In the genomic region with DNA sequence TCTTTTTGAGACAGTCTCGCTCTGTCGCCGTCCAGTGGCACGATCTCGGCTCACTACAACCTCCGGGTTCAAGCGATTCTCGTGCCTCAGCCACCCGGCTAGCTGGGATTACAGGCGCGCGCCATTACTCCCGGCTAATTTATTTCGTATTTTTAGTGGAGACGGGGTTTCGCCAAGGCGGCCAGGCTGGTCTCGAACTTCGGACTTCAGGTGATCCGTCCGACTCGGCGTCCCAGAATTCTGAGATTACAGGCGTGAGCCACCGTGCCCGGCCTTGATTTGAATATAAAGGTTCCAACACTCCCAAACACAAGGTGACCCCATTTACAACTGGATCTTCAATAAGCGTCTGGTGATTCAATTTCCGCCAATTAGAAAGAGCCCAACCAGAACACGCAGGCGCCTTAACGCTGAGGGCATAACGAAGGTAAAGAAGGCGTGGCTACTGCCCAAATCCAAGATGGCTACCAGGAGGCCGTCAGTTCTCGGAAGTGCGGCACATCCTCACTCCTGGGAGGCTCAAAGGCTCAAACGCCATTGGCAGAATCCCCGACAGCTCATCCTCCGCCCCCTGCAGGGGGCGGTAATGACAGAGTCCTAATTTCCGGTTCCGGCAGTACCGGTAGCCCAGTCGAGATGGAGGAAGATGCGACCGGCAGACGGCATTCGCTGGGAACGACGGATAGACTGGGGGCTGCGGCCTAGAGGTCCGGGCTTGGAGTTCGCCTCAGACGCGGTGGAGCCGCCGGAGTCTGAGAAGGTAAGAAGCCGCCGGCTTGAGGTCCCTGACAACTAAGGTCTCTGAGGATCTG, we compare ENCODE assay signal across 1 cellular context.
TF ChIP-seq lines count a peak whose summit lies in the region.

A gene with protein sequence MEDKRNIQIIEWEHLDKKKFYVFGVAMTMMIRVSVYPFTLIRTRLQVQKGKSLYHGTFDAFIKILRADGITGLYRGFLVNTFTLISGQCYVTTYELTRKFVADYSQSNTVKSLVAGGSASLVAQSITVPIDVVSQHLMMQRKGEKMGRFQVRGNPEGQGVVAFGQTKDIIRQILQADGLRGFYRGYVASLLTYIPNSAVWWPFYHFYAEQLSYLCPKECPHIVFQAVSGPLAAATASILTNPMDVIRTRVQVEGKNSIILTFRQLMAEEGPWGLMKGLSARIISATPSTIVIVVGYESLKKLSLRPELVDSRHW (plus strand): TSS at position 617 of the 812 bp plus-strand sequence. CDS start 5,744 bp downstream, outside the sequence.

TF ChIP-seq in HepG2, 621 proteins besides CTCF, POLR2A, EP300 and RAD21 (continued from another document and continues in another):
- TF ChIP-seq, protein P1, sequence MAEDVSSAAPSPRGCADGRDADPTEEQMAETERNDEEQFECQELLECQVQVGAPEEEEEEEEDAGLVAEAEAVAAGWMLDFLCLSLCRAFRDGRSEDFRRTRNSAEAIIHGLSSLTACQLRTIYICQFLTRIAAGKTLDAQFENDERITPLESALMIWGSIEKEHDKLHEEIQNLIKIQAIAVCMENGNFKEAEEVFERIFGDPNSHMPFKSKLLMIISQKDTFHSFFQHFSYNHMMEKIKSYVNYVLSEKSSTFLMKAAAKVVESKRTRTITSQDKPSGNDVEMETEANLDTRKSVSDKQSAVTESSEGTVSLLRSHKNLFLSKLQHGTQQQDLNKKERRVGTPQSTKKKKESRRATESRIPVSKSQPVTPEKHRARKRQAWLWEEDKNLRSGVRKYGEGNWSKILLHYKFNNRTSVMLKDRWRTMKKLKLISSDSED (CRISPR knock-in tag; IDR thresholded peaks at IDR 0.05): no peak
- TF ChIP-seq, protein P2, sequence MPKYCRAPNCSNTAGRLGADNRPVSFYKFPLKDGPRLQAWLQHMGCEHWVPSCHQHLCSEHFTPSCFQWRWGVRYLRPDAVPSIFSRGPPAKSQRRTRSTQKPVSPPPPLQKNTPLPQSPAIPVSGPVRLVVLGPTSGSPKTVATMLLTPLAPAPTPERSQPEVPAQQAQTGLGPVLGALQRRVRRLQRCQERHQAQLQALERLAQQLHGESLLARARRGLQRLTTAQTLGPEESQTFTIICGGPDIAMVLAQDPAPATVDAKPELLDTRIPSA (CRISPR knock-in tag; IDR thresholded peaks at IDR 0.05; ENCODE audit: borderline replicate concordance): no peak
- TF ChIP-seq RFXAP (CRISPR knock-in tag; IDR thresholded peaks at IDR 0.05; ENCODE audit: borderline replicate concordance) (peak; percentile 30; the same call in 1 of the 2 replicates), ZNF501 (CRISPR knock-in tag; IDR thresholded peaks at IDR 0.05) (peak; percentile 93), ZNF570 (CRISPR knock-in tag; IDR thresholded peaks at IDR 0.05; ENCODE audit: borderline replicate concordance) (no peak), ZNF24 (IDR thresholded peaks at IDR 0.05) (no peak), ELF1 (CRISPR knock-in tag; IDR thresholded peaks at IDR 0.05) (peak; percentile 93), SRSF1 (optimal IDR thresholded peaks at IDR 0.05; ENCODE audit: low read depth, low read length) (no peak), FOXK1 (CRISPR knock-in tag; IDR thresholded peaks at IDR 0.05; ENCODE audit: borderline replicate concordance, low read depth) (peak; percentile 64; the same call in 1 of the 2 replicates), ZNF343 (CRISPR knock-in tag; IDR thresholded peaks at IDR 0.05) (no peak), ZNF274 (CRISPR knock-in tag; IDR thresholded peaks at IDR 0.05) (no peak), BHLHE40 (IDR thresholded peaks at IDR 0.05; ENCODE audit: low read length) (no peak), WIZ (CRISPR knock-in tag; IDR thresholded peaks at IDR 0.05) (no peak), EZH2 (conservative IDR thresholded peaks at IDR 0.05; ENCODE audit: low read depth, low read length) (no peak), ZNF615 (CRISPR knock-in tag; IDR thresholded peaks at IDR 0.05; ENCODE audit: borderline replicate concordance) (no peak), ZNF34 (CRISPR knock-in tag; IDR thresholded peaks at IDR 0.05; ENCODE audit: borderline replicate concordance) (no peak), SP140L (CRISPR knock-in tag; IDR thresholded peaks at IDR 0.05; ENCODE audit: borderline replicate concordance) (no peak), HOXA9 (CRISPR knock-in tag; IDR thresholded peaks at IDR 0.05; ENCODE audit: borderline replicate concordance) (no peak), ZNF180 (CRISPR knock-in tag; IDR thresholded peaks at IDR 0.05; ENCODE audit: borderline replicate concordance, low read depth) (no peak), TRIM24 (CRISPR knock-in tag; IDR thresholded peaks at IDR 0.05) (no peak), ZNF251 (CRISPR knock-in tag; IDR thresholded peaks at IDR 0.05) (no peak), ARNTL (CRISPR knock-in tag; IDR thresholded peaks at IDR 0.05) (no peak), MAF1 (CRISPR knock-in tag; IDR thresholded peaks at IDR 0.05; ENCODE audit: borderline replicate concordance) (no peak), TSC22D2 (CRISPR knock-in tag; IDR thresholded peaks at IDR 0.05; ENCODE audit: borderline replicate concordance) (no peak), ATRX (CRISPR knock-in tag; IDR thresholded peaks at IDR 0.05; ENCODE audit: borderline replicate concordance) (no peak), ZNF124 (CRISPR knock-in tag; IDR thresholded peaks at IDR 0.05) (no peak; the same call in 1 of the 2 replicates), KMT2B (CRISPR knock-in tag; IDR thresholded peaks at IDR 0.05) (peak; percentile 43), TP53 (CRISPR knock-in tag; conservative IDR thresholded peaks at IDR 0.05) (no peak), ZMYM4 (CRISPR knock-in tag; IDR thresholded peaks at IDR 0.05) (peak; percentile 85), SKI (IDR thresholded peaks at IDR 0.05; ENCODE audit: partially characterized antibody) (no peak), ZC3H13 (CRISPR knock-in tag; IDR thresholded peaks at IDR 0.05) (no peak), ZNF383 (CRISPR knock-in tag; IDR thresholded peaks at IDR 0.05; ENCODE audit: borderline replicate concordance) (no peak), POLR2AphosphoS5 (IDR thresholded peaks at IDR 0.05; ENCODE audit: low read depth, low read length) (peak; percentile 77), CEBPB (IDR thresholded peaks at IDR 0.05; ENCODE audit: borderline replicate concordance, low read depth, low read length) (no peak)
- TF ChIP-seq, protein P3, sequence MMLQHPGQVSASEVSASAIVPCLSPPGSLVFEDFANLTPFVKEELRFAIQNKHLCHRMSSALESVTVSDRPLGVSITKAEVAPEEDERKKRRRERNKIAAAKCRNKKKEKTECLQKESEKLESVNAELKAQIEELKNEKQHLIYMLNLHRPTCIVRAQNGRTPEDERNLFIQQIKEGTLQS (CRISPR knock-in tag; IDR thresholded peaks at IDR 0.05): no peak
- TF ChIP-seq, protein P4, sequence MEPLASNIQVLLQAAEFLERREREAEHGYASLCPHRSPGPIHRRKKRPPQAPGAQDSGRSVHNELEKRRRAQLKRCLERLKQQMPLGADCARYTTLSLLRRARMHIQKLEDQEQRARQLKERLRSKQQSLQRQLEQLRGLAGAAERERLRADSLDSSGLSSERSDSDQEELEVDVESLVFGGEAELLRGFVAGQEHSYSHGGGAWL (CRISPR knock-in tag; IDR thresholded peaks at IDR 0.05): no peak
- TF ChIP-seq, protein P5, sequence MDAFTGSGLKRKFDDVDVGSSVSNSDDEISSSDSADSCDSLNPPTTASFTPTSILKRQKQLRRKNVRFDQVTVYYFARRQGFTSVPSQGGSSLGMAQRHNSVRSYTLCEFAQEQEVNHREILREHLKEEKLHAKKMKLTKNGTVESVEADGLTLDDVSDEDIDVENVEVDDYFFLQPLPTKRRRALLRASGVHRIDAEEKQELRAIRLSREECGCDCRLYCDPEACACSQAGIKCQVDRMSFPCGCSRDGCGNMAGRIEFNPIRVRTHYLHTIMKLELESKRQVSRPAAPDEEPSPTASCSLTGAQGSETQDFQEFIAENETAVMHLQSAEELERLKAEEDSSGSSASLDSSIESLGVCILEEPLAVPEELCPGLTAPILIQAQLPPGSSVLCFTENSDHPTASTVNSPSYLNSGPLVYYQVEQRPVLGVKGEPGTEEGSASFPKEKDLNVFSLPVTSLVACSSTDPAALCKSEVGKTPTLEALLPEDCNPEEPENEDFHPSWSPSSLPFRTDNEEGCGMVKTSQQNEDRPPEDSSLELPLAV (CRISPR knock-in tag; conservative IDR thresholded peaks at IDR 0.05; ENCODE audit: low read depth): no peak
- TF ChIP-seq, protein P6, sequence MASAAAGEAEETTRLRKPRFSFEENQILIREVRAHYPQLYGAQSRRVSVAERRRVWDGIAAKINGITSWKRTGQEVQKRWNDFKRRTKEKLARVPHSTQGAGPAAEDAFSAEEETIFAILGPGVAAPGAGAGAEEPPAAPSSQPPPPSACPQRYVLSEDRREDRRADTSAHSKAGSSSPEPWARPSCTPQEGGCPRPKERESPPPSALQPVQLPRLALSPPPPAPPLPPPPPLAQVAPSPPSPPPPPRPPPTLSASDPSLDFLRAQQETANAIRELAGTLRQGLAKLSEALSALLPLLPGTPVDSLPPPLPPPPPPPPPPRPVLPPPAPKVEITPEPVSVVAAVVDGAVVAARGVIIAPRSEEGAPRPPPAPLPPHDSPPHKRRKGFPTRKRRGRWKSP (CRISPR knock-in tag; IDR thresholded peaks at IDR 0.05): no peak
- TF ChIP-seq, protein P7, sequence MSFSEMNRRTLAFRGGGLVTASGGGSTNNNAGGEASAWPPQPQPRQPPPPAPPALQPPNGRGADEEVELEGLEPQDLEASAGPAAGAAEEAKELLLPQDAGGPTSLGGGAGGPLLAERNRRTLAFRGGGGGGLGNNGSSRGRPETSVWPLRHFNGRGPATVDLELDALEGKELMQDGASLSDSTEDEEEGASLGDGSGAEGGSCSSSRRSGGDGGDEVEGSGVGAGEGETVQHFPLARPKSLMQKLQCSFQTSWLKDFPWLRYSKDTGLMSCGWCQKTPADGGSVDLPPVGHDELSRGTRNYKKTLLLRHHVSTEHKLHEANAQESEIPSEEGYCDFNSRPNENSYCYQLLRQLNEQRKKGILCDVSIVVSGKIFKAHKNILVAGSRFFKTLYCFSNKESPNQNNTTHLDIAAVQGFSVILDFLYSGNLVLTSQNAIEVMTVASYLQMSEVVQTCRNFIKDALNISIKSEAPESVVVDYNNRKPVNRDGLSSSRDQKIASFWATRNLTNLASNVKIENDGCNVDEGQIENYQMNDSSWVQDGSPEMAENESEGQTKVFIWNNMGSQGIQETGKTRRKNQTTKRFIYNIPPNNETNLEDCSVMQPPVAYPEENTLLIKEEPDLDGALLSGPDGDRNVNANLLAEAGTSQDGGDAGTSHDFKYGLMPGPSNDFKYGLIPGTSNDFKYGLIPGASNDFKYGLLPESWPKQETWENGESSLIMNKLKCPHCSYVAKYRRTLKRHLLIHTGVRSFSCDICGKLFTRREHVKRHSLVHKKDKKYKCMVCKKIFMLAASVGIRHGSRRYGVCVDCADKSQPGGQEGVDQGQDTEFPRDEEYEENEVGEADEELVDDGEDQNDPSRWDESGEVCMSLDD (CRISPR knock-in tag; IDR thresholded peaks at IDR 0.05; ENCODE audit: borderline replicate concordance): no peak
- TF ChIP-seq, protein P8, sequence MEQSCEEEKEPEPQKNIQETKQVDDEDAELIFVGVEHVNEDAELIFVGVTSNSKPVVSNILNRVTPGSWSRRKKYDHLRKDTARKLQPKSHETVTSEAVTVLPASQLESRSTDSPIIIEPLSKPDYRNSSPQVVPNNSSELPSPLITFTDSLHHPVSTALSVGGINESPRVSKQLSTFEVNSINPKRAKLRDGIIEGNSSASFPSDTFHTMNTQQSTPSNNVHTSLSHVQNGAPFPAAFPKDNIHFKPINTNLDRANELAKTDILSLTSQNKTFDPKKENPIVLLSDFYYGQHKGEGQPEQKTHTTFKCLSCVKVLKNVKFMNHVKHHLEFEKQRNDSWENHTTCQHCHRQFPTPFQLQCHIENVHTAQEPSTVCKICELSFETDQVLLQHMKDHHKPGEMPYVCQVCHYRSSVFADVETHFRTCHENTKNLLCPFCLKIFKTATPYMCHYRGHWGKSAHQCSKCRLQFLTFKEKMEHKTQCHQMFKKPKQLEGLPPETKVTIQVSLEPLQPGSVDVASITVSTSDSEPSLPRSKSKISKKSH (CRISPR knock-in tag; IDR thresholded peaks at IDR 0.05; ENCODE audit: borderline replicate concordance): no peak
- TF ChIP-seq, protein P9, sequence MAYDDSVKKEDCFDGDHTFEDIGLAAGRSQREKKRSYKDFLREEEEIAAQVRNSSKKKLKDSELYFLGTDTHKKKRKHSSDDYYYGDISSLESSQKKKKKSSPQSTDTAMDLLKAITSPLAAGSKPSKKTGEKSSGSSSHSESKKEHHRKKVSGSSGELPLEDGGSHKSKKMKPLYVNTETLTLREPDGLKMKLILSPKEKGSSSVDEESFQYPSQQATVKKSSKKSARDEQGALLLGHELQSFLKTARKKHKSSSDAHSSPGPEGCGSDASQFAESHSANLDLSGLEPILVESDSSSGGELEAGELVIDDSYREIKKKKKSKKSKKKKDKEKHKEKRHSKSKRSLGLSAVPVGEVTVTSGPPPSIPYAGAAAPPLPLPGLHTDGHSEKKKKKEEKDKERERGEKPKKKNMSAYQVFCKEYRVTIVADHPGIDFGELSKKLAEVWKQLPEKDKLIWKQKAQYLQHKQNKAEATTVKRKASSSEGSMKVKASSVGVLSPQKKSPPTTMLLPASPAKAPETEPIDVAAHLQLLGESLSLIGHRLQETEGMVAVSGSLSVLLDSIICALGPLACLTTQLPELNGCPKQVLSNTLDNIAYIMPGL (CRISPR knock-in tag; IDR thresholded peaks at IDR 0.05; ENCODE audit: borderline replicate concordance in 1 of 2, low read depth in 1 of 2): peak in 1 of 2 experiments; percentile 39; a peak in 1 of 4 replicates
- TF ChIP-seq, protein P10, sequence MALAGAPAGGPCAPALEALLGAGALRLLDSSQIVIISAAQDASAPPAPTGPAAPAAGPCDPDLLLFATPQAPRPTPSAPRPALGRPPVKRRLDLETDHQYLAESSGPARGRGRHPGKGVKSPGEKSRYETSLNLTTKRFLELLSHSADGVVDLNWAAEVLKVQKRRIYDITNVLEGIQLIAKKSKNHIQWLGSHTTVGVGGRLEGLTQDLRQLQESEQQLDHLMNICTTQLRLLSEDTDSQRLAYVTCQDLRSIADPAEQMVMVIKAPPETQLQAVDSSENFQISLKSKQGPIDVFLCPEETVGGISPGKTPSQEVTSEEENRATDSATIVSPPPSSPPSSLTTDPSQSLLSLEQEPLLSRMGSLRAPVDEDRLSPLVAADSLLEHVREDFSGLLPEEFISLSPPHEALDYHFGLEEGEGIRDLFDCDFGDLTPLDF (CRISPR knock-in tag; IDR thresholded peaks at IDR 0.05): no peak
- TF ChIP-seq, protein P11, sequence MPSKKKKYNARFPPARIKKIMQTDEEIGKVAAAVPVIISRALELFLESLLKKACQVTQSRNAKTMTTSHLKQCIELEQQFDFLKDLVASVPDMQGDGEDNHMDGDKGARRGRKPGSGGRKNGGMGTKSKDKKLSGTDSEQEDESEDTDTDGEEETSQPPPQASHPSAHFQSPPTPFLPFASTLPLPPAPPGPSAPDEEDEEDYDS (CRISPR knock-in tag; IDR thresholded peaks at IDR 0.05): peak; percentile 59
- TF ChIP-seq, protein P12, sequence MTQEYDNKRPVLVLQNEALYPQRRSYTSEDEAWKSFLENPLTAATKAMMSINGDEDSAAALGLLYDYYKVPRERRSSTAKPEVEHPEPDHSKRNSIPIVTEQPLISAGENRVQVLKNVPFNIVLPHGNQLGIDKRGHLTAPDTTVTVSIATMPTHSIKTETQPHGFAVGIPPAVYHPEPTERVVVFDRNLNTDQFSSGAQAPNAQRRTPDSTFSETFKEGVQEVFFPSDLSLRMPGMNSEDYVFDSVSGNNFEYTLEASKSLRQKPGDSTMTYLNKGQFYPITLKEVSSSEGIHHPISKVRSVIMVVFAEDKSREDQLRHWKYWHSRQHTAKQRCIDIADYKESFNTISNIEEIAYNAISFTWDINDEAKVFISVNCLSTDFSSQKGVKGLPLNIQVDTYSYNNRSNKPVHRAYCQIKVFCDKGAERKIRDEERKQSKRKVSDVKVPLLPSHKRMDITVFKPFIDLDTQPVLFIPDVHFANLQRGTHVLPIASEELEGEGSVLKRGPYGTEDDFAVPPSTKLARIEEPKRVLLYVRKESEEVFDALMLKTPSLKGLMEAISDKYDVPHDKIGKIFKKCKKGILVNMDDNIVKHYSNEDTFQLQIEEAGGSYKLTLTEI (CRISPR knock-in tag; conservative IDR thresholded peaks at IDR 0.05): no peak
